12 cellular contexts compared by ENCODE assay signal in the genomic region with DNA sequence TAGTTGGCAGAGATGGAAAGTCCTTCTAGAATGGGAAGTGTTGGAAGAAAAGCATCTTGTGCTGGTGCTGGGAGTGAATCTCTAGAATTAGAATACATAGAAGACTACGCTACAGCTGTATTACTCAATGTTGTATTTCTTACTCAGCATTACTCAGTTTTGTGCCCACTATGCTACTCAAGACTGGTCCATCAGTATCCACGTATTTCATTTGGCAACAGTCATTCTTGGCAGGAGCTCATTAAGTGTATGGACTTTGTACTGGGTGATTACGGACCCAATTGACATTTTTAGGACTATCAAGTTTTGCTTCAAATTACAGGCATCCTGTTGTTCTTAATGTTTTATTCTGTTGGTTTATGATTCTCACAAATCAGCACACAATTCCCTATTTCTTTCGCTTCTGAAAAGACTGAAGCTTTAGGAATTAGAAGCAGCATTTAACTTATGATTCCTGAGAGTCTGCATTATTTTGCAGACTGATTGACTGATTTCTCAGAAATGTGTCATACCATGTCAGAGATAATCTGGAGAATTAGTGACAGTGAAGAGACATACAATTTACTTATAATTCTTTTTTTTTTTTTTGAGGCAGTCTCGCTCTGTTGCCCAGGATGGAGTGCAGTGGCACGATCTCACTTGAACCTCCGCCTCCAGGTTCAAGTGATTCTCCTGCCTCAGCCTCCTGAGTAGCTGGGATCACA.
"Had no signal": no experiment of that assay in that cellular context is flagged by ENCODE, and none has a peak within 500 bp of the region (broad histone marks: within the 10 kb centered on the region; RNA-seq: fewer than 3 reads in every experiment).

No MANE protein-coding gene starts in this region.

- H3K4me3 ChIP-seq: cardiac muscle cell, tibial artery, uterus had no signal

- H3K36me3 ChIP-seq: cardiac muscle cell, tibial artery, uterus, WERI-Rb-1 had no signal

- H3K9me3 ChIP-seq: tibial artery, uterus had no signal

- H3K27me3 ChIP-seq: cardiac muscle cell, uterus had no signal

- ATAC-seq: activated CD4-positive, alpha-beta T cell treated with anti-CD3 and anti-CD28 coated beads for 36 hours; activated T-cell treated with anti-CD3 and anti-CD28 coated beads, Interleukin-2, amount 50 U/mL, for 72 hours; natural killer cell had no signal

- H3K27ac ChIP-seq: cardiac muscle cell, tibial artery, uterus, WERI-Rb-1 had no signal

- DNase-seq: activated CD4-positive, alpha-beta memory T cell treated with anti-CD3 and anti-CD28 coated beads, Interleukin-2, amount 10 ng/mL, durations not matched to agents 7 days and 5 days; activated CD4-positive, alpha-beta T cell treated with anti-CD3 and anti-CD28 coated beads for 36 hours; activated gamma-delta T cell treated with Interleukin-2 at 50 U/mL for 16 hours; activated naive CD8-positive, alpha-beta T cell treated with anti-CD3 and anti-CD28 coated beads for 36 hours; activated T-cell treated with anti-CD3 and anti-CD28 coated beads, Interleukin-2, amount 50 U/mL, for 72 hours; hippocampal formation; natural killer cell; T1000; tibial artery; uterus; WERI-Rb-1 had no signal
